In genomic region chr14:74942608-74943007, GRCh38 we compare ENCODE assay signal across 10 cellular contexts. TPM values are rescaled to one million over a fixed set of nuclear protein-coding genes. Genes with fewer than 3 reads are reported as not detected.
DNase-seq lines count a peak whose midpoint lies in the region; ATAC-seq, FAIRE-seq and TF ChIP-seq lines count a peak whose summit lies in the region.
"Had no signal": no experiment of that assay in that cellular context is flagged by ENCODE, and none has a peak within 500 bp of the region (broad histone marks: within the 10 kb centered on the region; RNA-seq: fewer than 3 reads in every experiment).

No MANE protein-coding gene starts in this region.

- peaks cover 2% of the 10 kb centered on the region for H3K9me1 ChIP-seq in K562 (ENCODE audit: control insufficient read depth, insufficient read depth, low read length)

- TF ChIP-seq POLR2A in K562 (conservative IDR thresholded peaks at IDR 0.05) = no peak

- no peaks in the 10 kb centered on the region for H3K4me1 Mint-ChIP-seq in Caco-2 (ENCODE audit: low read depth, unreplicated experiment)

- no peak for TF ChIP-seq CTCF in K562 (IDR thresholded peaks at IDR 0.05 in 2 of 3, conservative IDR thresholded peaks at IDR 0.05 in 1 of 3; ENCODE audit: insufficient read depth in 2 of 3, low read depth in 1 of 3, low read length in 3 of 3)
- TF ChIP-seq CTCF in smooth muscle cell (IDR thresholded peaks at IDR 0.05; ENCODE audit: borderline replicate concordance, insufficient read depth, poor library complexity, severe bottlenecking) = no peak
- no peak for TF ChIP-seq CTCF in Caco-2 (IDR thresholded peaks at IDR 0.05; ENCODE audit: insufficient read depth in 1 of 2, low read depth in 1 of 2, low read length in 1 of 2, severe bottlenecking in 1 of 2, unreplicated experiment in 1 of 2)

- 100% methylated on average over 1 of the region's 11 CpGs for WGBS in K562 (ENCODE audit: insufficient coverage, low coverage, missing lambda C conversion rate)
- WGBS in smooth muscle cell (ENCODE audit: low lambda C conversion rate) = 95% methylated on average over 11 of the region's 11 CpGs

- H4K20me1 ChIP-seq in K562 (replicated peaks; ENCODE audit: control insufficient read depth, insufficient read depth, low read length) = no peaks in the 10 kb centered on the region
- no peaks in the 10 kb centered on the region for H4K20me1 ChIP-seq in smooth muscle cell (ENCODE audit: low read depth)

- peaks cover 17% of the 10 kb centered on the region for H3K36me3 Mint-ChIP-seq in Caco-2 (ENCODE audit: insufficient read depth, unreplicated experiment)

- no peak for FAIRE-seq in K562 (lab: Jason Lieb, UNC)

- no peak overlapping the region; the same call in 2 of the 3 replicates for H3K27ac ChIP-seq in K562 (ENCODE audit: extremely low read depth, low read depth, low read length)
- peak overlapping the region; percentile 40 for H3K27ac ChIP-seq in smooth muscle cell (ENCODE audit: low read depth)
- H3K27ac ChIP-seq: 22Rv1 had no signal

- H2AFZ ChIP-seq in K562 (ENCODE audit: low read depth, low read length) = peak overlapping the region; percentile 65
- no peak overlapping the region for H2AFZ ChIP-seq in smooth muscle cell (ENCODE audit: low read depth)

- peaks cover 10% of the 10 kb centered on the region for H3K9me3 Mint-ChIP-seq in Caco-2 (ENCODE audit: unreplicated experiment)

- BruUV-seq in K562 (replicated peaks; lab: Mats Ljungman, UMichigan) (no TSS peak), Caco-2 (replicated peaks; lab: Mats Ljungman, UMichigan) (no TSS peak)

- TF ChIP-seq EP300 in K562 (IDR thresholded peaks at IDR 0.05; ENCODE audit: low read length) = no peak

- no peak overlapping the region for H3K4me2 ChIP-seq in K562 (ENCODE audit: insufficient read depth, low read length)
- no peak overlapping the region for H3K4me2 ChIP-seq in smooth muscle cell

- intact Hi-C loops in K562 (cut with micrococcal nuclease) = loop anchor here (10.0 kb wide), 1 partner anchor 362 kb away; no protein-coding TSS in a partner anchor
- intact Hi-C loops in Caco-2 (cut with micrococcal nuclease; ENCODE audit: unreplicated experiment) = no loop called here

- in situ Hi-C loops in K562 (cut with MboI) = no loop called here

- no peak overlapping the region for H3K27ac Mint-ChIP-seq in Caco-2 (ENCODE audit: unreplicated experiment)

- peaks cover 6% of the 10 kb centered on the region for H3K27me3 Mint-ChIP-seq in Caco-2 (ENCODE audit: insufficient read depth, unreplicated experiment)

- H3K79me2 ChIP-seq in K562 (ENCODE audit: control insufficient read depth, insufficient read depth, low read length) (no peaks in the 10 kb centered on the region), smooth muscle cell (ENCODE audit: low read depth) (no peaks in the 10 kb centered on the region)

- H3K9me3 ChIP-seq in K562 (replicated peaks; ENCODE audit: control insufficient read depth, insufficient read depth, low read depth, low read length) = no peaks in the 10 kb centered on the region; the same call in 1 of the 2 replicates
- H3K9me3 ChIP-seq in smooth muscle cell (replicated peaks; ENCODE audit: low read depth) = no peaks in the 10 kb centered on the region
- H3K9me3 ChIP-seq in Caco-2 = no peaks in the 10 kb centered on the region

- H3K4me3 ChIP-seq in K562 (no peak overlapping the region), smooth muscle cell (no peak overlapping the region), Caco-2 (ENCODE audit: low read depth, low read length) (no peak overlapping the region)

- H3K4me1 ChIP-seq in K562 (replicated peaks in 1 of 2; ENCODE audit: control insufficient read depth in 2 of 2, insufficient read depth in 2 of 2, low read length in 2 of 2) = peaks cover 16 to 42% of the 10 kb centered on the region in 2 experiments; a peak in 4 of 5 replicates
- H3K4me1 ChIP-seq in smooth muscle cell (ENCODE audit: low read depth) = peaks cover 4% of the 10 kb centered on the region
- peaks cover 12% of the 10 kb centered on the region for H3K4me1 ChIP-seq in Caco-2

- peaks cover 9% of the 10 kb centered on the region for H3F3A ChIP-seq in smooth muscle cell (ENCODE audit: low read depth)

- CTCF ChIA-PET in K562 (lab: Yijun Ruan, JAX; ENCODE audit: low intra/inter-chr PET ratio) (interaction anchor here (0.5 kb wide), 1 partner anchor 580 kb away, joined by 3 read pairs; no protein-coding TSS in a partner anchor), Caco-2 (lab: Charles Lee) (interaction anchor here (0.6 kb wide), 1 partner anchor 68 kb away, joined by 4 read pairs; no protein-coding TSS in a partner anchor)

- H3K9ac ChIP-seq in K562 (ENCODE audit: insufficient read depth in 1 of 2, low read depth in 2 of 2, low read length in 2 of 2) (peak overlapping the region in 1 of 2 experiments; percentile 83; a peak in 1 of 4 replicates), smooth muscle cell (ENCODE audit: low read depth) (no peak overlapping the region)

- H3K36me3 ChIP-seq in K562 (ENCODE audit: control insufficient read depth, insufficient read depth, low read length) (no peaks in the 10 kb centered on the region), smooth muscle cell (ENCODE audit: low read depth) (no peaks in the 10 kb centered on the region), Caco-2 (ENCODE audit: control insufficient read depth, insufficient read depth, low read length) (no peaks in the 10 kb centered on the region)

- POLR2A ChIA-PET in K562 (lab: Yijun Ruan, JAX) (interaction anchor here (0.9 kb wide), 1 partner anchor 9 kb away, joined by 3 read pairs; no protein-coding TSS in a partner anchor), Caco-2 (lab: Charles Lee) (no interaction called here)

- ATAC-seq in HG02610 (IDR thresholded peaks at IDR 0.05; ENCODE audit: unreplicated experiment) (peak; percentile 38), K562 (peak; percentile 23; the same call in 2 of the 3 replicates)

- H3K4me3 Mint-ChIP-seq in Caco-2 (ENCODE audit: unreplicated experiment) = no peak overlapping the region

- H3K27me3 ChIP-seq in K562 (ENCODE audit: control insufficient read depth in 2 of 2, insufficient read depth in 2 of 2, low read length in 2 of 2) (no peaks in the 10 kb centered on the region), smooth muscle cell (ENCODE audit: low read depth) (no peaks in the 10 kb centered on the region), Caco-2 (replicated peaks; ENCODE audit: control insufficient read depth, insufficient read depth, low read length) (no peaks in the 10 kb centered on the region)

- DNase-seq in NCI-H1436 (lab: John Stamatoyannopoulos, UW) (peak; percentile 45), NCI-H1436 treated with DMSO at 0.1 percent for 48 hours (lab: John Stamatoyannopoulos, UW) (no peak), K562 (ENCODE audit: extremely low read depth in 1 of 4, low spot score in 3 of 4) (peak in 2 of 4 experiments; percentile 26 to 34), smooth muscle cell (lab: John Stamatoyannopoulos, UW; ENCODE audit: unreplicated experiment) (no peak), COLO668 (lab: John Stamatoyannopoulos, UW; ENCODE audit: unreplicated experiment) (no peak), occipital lobe (lab: John Stamatoyannopoulos, UW) (no peak), Caco-2 (no peak)
- DNase-seq: NCI-H187 treated with DMSO at 0.1 percent for 48 hours had no signal

- no peak for TF ChIP-seq RAD21 in K562 (CRISPR knock-in tag; conservative IDR thresholded peaks at IDR 0.05 in 1 of 2, IDR thresholded peaks at IDR 0.05 in 1 of 2)

RNA-seq across cellular contexts. Expression of gene PGF, which starts 12.8 kb away (rescaled TPM):
- 0.23 and 0.65 TPM in 2 replicates for total RNA-seq in K562 (2011; cell fraction: chromatin; rRNA removed; ENCODE audit: low replicate concordance)
- 0.79 and 1.2 TPM in 2 replicates for total RNA-seq in K562 (2011; cell fraction: nucleolus; rRNA removed)
- 0.51 and 0.69 TPM in 2 replicates for total RNA-seq in K562 (2011; cell fraction: nucleoplasm; rRNA removed)
- 0.18 and 0.90 TPM in 2 replicates for total RNA-seq in K562 (2014; rRNA removed)
- 0.22 and 0.32 TPM in 2 replicates for total RNA-seq in K562 (2014; rRNA removed; fragmentation: Illumina TruSeq; extraction: Trizol)
- 0.11 and 0.34 TPM in 2 replicates for total RNA-seq in K562 (2015; rRNA removed; fragmentation: Illumina TruSeq; extraction: Trizol)
- 0.29 and 0.44 TPM in 2 replicates for total RNA-seq in K562 (2021)
- 0.14 and 0.20 TPM in 2 replicates for polyA plus RNA-seq in K562 (2011; rRNA removed)
- polyA plus RNA-seq in K562 (2011; cell fraction: cytosol; rRNA removed) = 0.03 and 0.07 TPM in 2 replicates
- 0.06 and 0.31 TPM in 2 replicates for polyA plus RNA-seq in K562 (2011; cell fraction: nucleus; rRNA removed)
- 0.10 and 0.29 TPM in 2 replicates for polyA plus RNA-seq in K562 (2012)
- 0.18 and 0.54 TPM in 2 replicates for polyA plus RNA-seq in K562 (2014; fragmentation: Illumina TruSeq; extraction: Trizol)
- under 1 TPM; 0.04 to 0.07 TPM for polyA plus RNA-seq in K562 (2014; fragmentation: Nextera tagmentation; extraction: Ambion mirVana)
- 0.30 and 0.66 TPM in 2 replicates for polyA plus RNA-seq in K562 (2014; rRNA removed)
- 0.06 and 0.14 TPM in 2 replicates for polyA minus RNA-seq in K562 (2011; rRNA and poly(A)+ RNA removed)
- polyA minus RNA-seq in K562 (2011; cell fraction: cytosol; rRNA and poly(A)+ RNA removed) = not detected in 2 replicates
- 0.22 and 0.40 TPM in 2 replicates for polyA minus RNA-seq in K562 (2011; cell fraction: nucleus; rRNA and poly(A)+ RNA removed)
- 15.4 and 17.8 TPM in 2 replicates for total RNA-seq in smooth muscle cell
- 30.6 and 32.2 TPM in 2 replicates for polyA plus RNA-seq in smooth muscle cell
- total RNA-seq in occipital lobe = 2.0 TPM
- 8.9 and 9.1 TPM in 2 replicates for total RNA-seq in Caco-2 (2022)

RNA-seq across cellular contexts. Expression of gene RPS6KL1, which starts 19.5 kb away (rescaled TPM):
- 43.9 and 107 TPM in 2 replicates for total RNA-seq in K562 (2011; cell fraction: chromatin; rRNA removed; ENCODE audit: low replicate concordance)
- total RNA-seq in K562 (2011; cell fraction: nucleolus; rRNA removed) = 48.3 and 51.7 TPM in 2 replicates
- total RNA-seq in K562 (2011; cell fraction: nucleoplasm; rRNA removed) = 33.6 and 36.7 TPM in 2 replicates
- 10.6 and 11.1 TPM in 2 replicates for total RNA-seq in K562 (2014; rRNA removed)
- total RNA-seq in K562 (2014; rRNA removed; fragmentation: Illumina TruSeq; extraction: Trizol) = 8.1 and 8.2 TPM in 2 replicates
- total RNA-seq in K562 (2015; rRNA removed; fragmentation: Illumina TruSeq; extraction: Trizol) = 5.7 and 5.8 TPM in 2 replicates
- 13.6 and 15.5 TPM in 2 replicates for total RNA-seq in K562 (2021)
- polyA plus RNA-seq in K562 (2011; rRNA removed) = 6.8 and 8.3 TPM in 2 replicates
- 4.3 and 6.7 TPM in 2 replicates for polyA plus RNA-seq in K562 (2011; cell fraction: cytosol; rRNA removed)
- 19.3 and 36.6 TPM in 2 replicates for polyA plus RNA-seq in K562 (2011; cell fraction: nucleus; rRNA removed)
- polyA plus RNA-seq in K562 (2012) = 5.5 and 6.8 TPM in 2 replicates
- 7.7 and 8.6 TPM in 2 replicates for polyA plus RNA-seq in K562 (2014; fragmentation: Illumina TruSeq; extraction: Trizol)
- polyA plus RNA-seq in K562 (2014; fragmentation: Nextera tagmentation; extraction: Ambion mirVana) = 1 to 10 TPM in 1 of 2 experiments, under 1 TPM in 1; 0.91 to 1.8 TPM
- 10.2 and 11.6 TPM in 2 replicates for polyA plus RNA-seq in K562 (2014; rRNA removed)
- 10.8 and 14.4 TPM in 2 replicates for polyA minus RNA-seq in K562 (2011; rRNA and poly(A)+ RNA removed)
- polyA minus RNA-seq in K562 (2011; cell fraction: cytosol; rRNA and poly(A)+ RNA removed) = 4.2 and 4.9 TPM in 2 replicates
- polyA minus RNA-seq in K562 (2011; cell fraction: nucleus; rRNA and poly(A)+ RNA removed) = 12.8 and 15.6 TPM in 2 replicates
- total RNA-seq in smooth muscle cell = 0.09 TPM in 1 of 2 replicates, not detected in the other
- polyA plus RNA-seq in smooth muscle cell = not detected in 2 replicates
- total RNA-seq in occipital lobe = 26.5 TPM
- total RNA-seq in Caco-2 (2022) = 6.8 and 9.8 TPM in 2 replicates
